17 cellular contexts compared by ENCODE assay signal in the genomic region with DNA sequence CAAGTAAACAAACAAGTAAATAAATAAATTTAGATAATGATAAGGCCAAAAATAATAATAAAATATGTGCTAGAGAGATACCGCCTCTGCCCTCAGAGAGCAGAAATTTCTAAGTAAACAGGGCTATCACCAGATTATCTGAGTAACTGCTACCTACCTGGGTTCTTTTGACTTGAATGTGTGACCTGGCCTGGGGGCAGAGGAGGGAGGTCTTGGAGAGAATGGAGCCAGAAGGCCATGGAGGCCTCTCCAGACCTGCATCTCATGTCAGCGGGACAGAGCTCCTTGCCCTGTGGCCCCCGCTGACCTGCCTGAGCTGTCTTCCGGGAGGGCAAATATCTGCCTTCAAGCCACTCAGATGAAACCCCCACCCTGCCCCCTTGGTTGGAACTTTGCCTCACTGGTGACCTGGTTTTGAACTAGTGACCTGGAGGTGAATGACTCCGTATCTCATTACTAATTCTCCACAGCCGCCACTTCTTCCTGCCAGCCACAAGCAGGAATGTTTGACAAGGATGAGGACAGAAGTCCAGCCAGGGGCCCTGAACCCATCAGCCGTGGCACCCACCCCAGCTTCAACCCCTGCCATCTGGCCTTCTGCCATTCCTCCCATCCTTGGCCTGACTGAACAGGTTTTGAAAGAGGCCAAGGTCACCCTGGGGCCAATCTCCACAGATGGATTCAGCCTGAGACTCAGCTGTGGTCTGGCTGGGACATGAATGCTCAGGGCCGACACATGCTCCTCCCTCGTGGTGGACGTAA.
"Had no signal": no experiment of that assay in that cellular context is flagged by ENCODE, and none has a peak within 500 bp of the region (broad histone marks: within the 10 kb centered on the region; RNA-seq: fewer than 3 reads in every experiment).

No MANE protein-coding gene starts in this region.

- FAIRE-seq: keratinocyte, TTC549 had no signal

- H3K27ac ChIP-seq: cardiac muscle cell, SK-N-MC, stomach, upper lobe of left lung had no signal

- H3K4me1 ChIP-seq: stomach, upper lobe of left lung had no signal

- H3K4me3 ChIP-seq: cardiac muscle cell, SK-N-MC, stomach, upper lobe of left lung had no signal

- H3K9me3 ChIP-seq: stomach, upper lobe of left lung had no signal

- H3K27me3 ChIP-seq: cardiac muscle cell, upper lobe of left lung had no signal

- H3K27ac Mint-ChIP-seq: activated naive CD4-positive, alpha-beta T cell treated with anti-CD3 and anti-CD28 coated beads, Interleukin-2, amount 50 U/mL, for 72 hours; activated T-helper 1 cell treated with anti-CD3 and anti-CD28 coated beads, Interleukin-12 subunit alpha, Interleukin-12 subunit beta, Interleukin-2, Interleukin-4 antibody, amounts not matched to agents 30 ng/mL and 10 ng/mL and 1 ng/mL, durations not matched to agents 14 hours and 24 hours and 36 hours; natural killer cell; T-helper 2 cell treated with Interferon-gamma antibody and Interleukin-4, amounts not matched to agents 5 μg/mL and 100 μg/mL, for 36 hours had no signal

- H3K36me3 ChIP-seq: cardiac muscle cell, stomach, upper lobe of left lung had no signal

- H3K4me3 Mint-ChIP-seq: activated T-helper 1 cell treated with anti-CD3 and anti-CD28 coated beads, Interleukin-12 subunit alpha, Interleukin-12 subunit beta, Interleukin-2, Interleukin-4 antibody, amounts not matched to agents 30 ng/mL and 10 ng/mL and 1 ng/mL, durations not matched to agents 14 hours and 24 hours and 36 hours; natural killer cell; T-helper 2 cell treated with Interferon-gamma antibody and Interleukin-4, amounts not matched to agents 5 μg/mL and 100 μg/mL, for 36 hours had no signal

- H3K36me3 Mint-ChIP-seq: activated naive CD4-positive, alpha-beta T cell treated with anti-CD3 and anti-CD28 coated beads, Interleukin-2, amount 50 U/mL, for 72 hours; natural killer cell had no signal

- DNase-seq: activated CD4-positive, alpha-beta T cell treated with anti-CD3 and anti-CD28 coated beads, Interleukin-2, amount 50 U/mL, for 48 hours; activated gamma-delta T cell treated with Interleukin-2 at 50 U/mL for 16 hours; activated T-cell treated with anti-CD3 and anti-CD28 coated beads for 4 hours; glutamatergic neuron; mesendoderm; natural killer cell; stimulated activated CD4-positive, alpha-beta T cell treated with anti-CD3 and anti-CD28 coated beads, Interleukin-15, amount 100 ng/mL, for 24 hours; stimulated activated CD4-positive, alpha-beta T cell treated with anti-CD3 and anti-CD28 coated beads, Interleukin-2, amount 100 ng/mL, for 48 hours; stomach had no signal

- H3K9me3 Mint-ChIP-seq: activated naive CD4-positive, alpha-beta T cell treated with anti-CD3 and anti-CD28 coated beads, Interleukin-2, amount 50 U/mL, for 72 hours; activated T-helper 1 cell treated with anti-CD3 and anti-CD28 coated beads, Interleukin-12 subunit alpha, Interleukin-12 subunit beta, Interleukin-2, Interleukin-4 antibody, amounts not matched to agents 30 ng/mL and 10 ng/mL and 1 ng/mL, durations not matched to agents 14 hours and 24 hours and 36 hours; natural killer cell; T-helper 2 cell treated with Interferon-gamma antibody and Interleukin-4, amounts not matched to agents 5 μg/mL and 100 μg/mL, for 36 hours had no signal

- ATAC-seq: activated naive CD4-positive, alpha-beta T cell treated with anti-CD3 and anti-CD28 coated beads, Interleukin-2, amount 50 U/mL, for 72 hours; natural killer cell had no signal
